In genomic region chr3:29627136-29628117, GRCh38 we compare ENCODE assay signal across 1 cellular context.
TF ChIP-seq lines count a peak whose summit lies in the region.

No MANE protein-coding gene starts in this region.

TF ChIP-seq in A549, 52 proteins besides CTCF, POLR2A, EP300 and RAD21 (continued from another document):
- TF ChIP-seq REST (IDR thresholded peaks at IDR 0.05) (no peak), NR3C1 (IDR thresholded peaks at IDR 0.05) (no peak), SMC3 (IDR thresholded peaks at IDR 0.05) (no peak), TP53 (CRISPR knock-in tag; IDR thresholded peaks at IDR 0.05) (no peak), E2F6 (IDR thresholded peaks at IDR 0.05; ENCODE audit: borderline replicate concordance, low read depth) (no peak), JUN (IDR thresholded peaks at IDR 0.05) (no peak), HDAC2 (IDR thresholded peaks at IDR 0.05) (no peak)
